24 cellular contexts compared by ENCODE assay signal in genomic region chr4:120680647-120681228, GRCh38.
"Had no signal": no experiment of that assay in that cellular context is flagged by ENCODE, and none has a peak within 500 bp of the region (broad histone marks: within the 10 kb centered on the region; RNA-seq: fewer than 3 reads in every experiment).

No MANE protein-coding gene starts in this region.

- H3K36me3 ChIP-seq: lower lobe of right lung, prostate gland, right atrium auricular region, tibial artery had no signal

- H3K9me3 ChIP-seq: lower lobe of right lung, prostate gland, testis had no signal

- H3K27me3 ChIP-seq: dorsolateral prefrontal cortex, right atrium auricular region, testis, tibial artery had no signal

- H3K4me2 ChIP-seq: smooth muscle cell had no signal

- H3K4me3 Mint-ChIP-seq: immature natural killer cell; naive thymus-derived CD8-positive, alpha-beta T cell; nephron progenitor cell; type B pancreatic cell had no signal

- H3K27me3 Mint-ChIP-seq: type B pancreatic cell had no signal

- ATAC-seq: left ventricle myocardium superior; lower lobe of right lung; naive thymus-derived CD8-positive, alpha-beta T cell; sciatic nerve had no signal

- H3K27ac Mint-ChIP-seq: immature natural killer cell; naive thymus-derived CD8-positive, alpha-beta T cell; nephron progenitor cell; type B pancreatic cell had no signal

- DNase-seq: dorsolateral prefrontal cortex; effector CD4-positive, alpha-beta T cell; hypothalamus; immature natural killer cell; islet precursor cell; kidney glomerular epithelial cell; left ventricle myocardium superior; lower lobe of right lung; naive thymus-derived CD8-positive, alpha-beta T cell; nephron progenitor cell; nucleus accumbens; stimulated activated CD4-positive, alpha-beta T cell treated with anti-CD3 and anti-CD28 coated beads, Interleukin-12 subunit alpha, Interleukin-12 subunit beta, amount 100 ng/mL, for 4 hours; stimulated activated CD4-positive, alpha-beta T cell treated with anti-CD3 and anti-CD28 coated beads, Interleukin-1b, Interleukin-23, amount 100 ng/mL, for 48 hours; stimulated activated CD4-positive, alpha-beta T cell treated with anti-CD3 and anti-CD28 coated beads, Interleukin-4, amount 100 ng/mL, for 1 hour; stimulated activated CD8-positive, alpha-beta memory T cell treated with anti-CD3 and anti-CD28 coated beads, Interleukin-4, amount 100 ng/mL, for 48 hours; stimulated activated naive CD4-positive, alpha-beta T cell; substantia nigra; testis; tibial artery had no signal

- H3K27ac ChIP-seq: dorsolateral prefrontal cortex, lower lobe of right lung, prostate gland, right atrium auricular region, testis, tibial artery had no signal

- H3K4me1 ChIP-seq: lower lobe of right lung, prostate gland, right atrium auricular region, testis, tibial artery had no signal

- H3K4me3 ChIP-seq: dorsolateral prefrontal cortex, lower lobe of right lung, prostate gland, right atrium auricular region, smooth muscle cell, testis, tibial artery had no signal

- H3K4me1 Mint-ChIP-seq: immature natural killer cell had no signal

- H3K36me3 Mint-ChIP-seq: immature natural killer cell, type B pancreatic cell had no signal
